ENCODE assay signal across 9 cellular contexts in the genomic region with DNA sequence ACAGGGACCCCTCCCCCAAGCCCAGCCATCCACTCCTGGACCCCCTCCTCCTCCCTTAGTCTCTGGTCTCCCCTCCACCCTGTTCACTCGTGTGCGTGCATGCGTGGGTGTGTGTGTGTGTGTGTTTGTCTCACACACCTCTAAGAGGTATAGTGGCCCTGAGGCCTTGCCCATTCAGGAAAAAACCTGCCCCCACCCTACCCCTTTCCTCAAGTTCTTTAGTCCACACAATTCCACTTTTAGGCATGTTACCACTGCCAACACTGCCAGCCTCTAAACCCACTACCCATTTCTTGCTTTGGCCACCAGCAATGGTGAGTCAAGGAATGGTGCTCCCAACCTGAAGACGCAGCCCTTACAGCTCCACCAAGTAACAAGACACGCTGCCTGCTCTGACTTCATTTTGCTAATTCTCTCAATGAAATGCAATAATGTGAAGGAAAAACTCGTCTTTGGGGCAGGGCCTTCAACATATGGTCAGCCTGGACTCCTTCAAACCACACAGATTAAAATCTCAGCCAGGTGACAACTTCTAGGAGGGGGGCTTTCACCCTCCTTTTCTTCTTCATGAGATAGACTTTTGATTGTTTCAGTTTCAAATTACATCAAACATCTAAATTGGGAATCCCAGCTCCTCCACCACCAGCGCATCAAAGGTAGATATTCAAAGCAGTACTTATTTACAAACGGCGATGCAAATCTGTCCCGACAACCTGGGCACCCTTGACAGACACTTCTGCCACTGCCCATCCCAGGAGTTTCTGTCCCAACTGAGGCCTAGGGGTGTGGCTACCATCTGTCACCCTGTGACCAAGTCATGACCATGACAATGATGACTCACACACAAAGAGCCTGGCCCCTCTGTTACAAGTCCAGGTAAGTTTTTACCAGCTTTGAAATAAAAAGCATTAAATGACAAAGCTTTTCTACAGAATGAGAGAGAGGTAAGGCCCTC. TPM values are rescaled to one million over a fixed set of nuclear protein-coding genes. Genes with fewer than 3 reads are reported as not detected.
A peak's percentile ranks its signal among the peaks of the same experiment; 100 is the strongest.
DNase-seq lines count a peak whose midpoint lies in the region; ATAC-seq and TF ChIP-seq lines count a peak whose summit lies in the region.
"Had no signal": no experiment of that assay in that cellular context is flagged by ENCODE, and none has a peak within 500 bp of the region (broad histone marks: within the 10 kb centered on the region; RNA-seq: fewer than 3 reads in every experiment).

No MANE protein-coding gene starts in this region.

- no peak for TF ChIP-seq POLR2A in prostate gland (IDR thresholded peaks at IDR 0.05)

- intact Hi-C loops in prostate gland (cut with DNase I): no loop called here

- no peaks in the 10 kb centered on the region for H3K9me3 ChIP-seq in prostate gland
- H3K9me3 ChIP-seq: SJSA1 had no signal

- WGBS in prostate gland: 77% methylated on average over 10 of the region's 10 CpGs

- no peaks in the 10 kb centered on the region for H3K36me3 ChIP-seq in prostate gland

- H3K27ac ChIP-seq in prostate gland: no peak overlapping the region
- H3K27ac ChIP-seq: SJSA1 had no signal

- H3K27me3 Mint-ChIP-seq in immature natural killer cell (ENCODE audit: low read depth in 3 of 3): peaks cover 4 to 12% (median 8%) of the 10 kb centered on the region in 3 donors

- H3K27me3 ChIP-seq in prostate gland (replicated peaks; ENCODE audit: insufficient read depth): no peaks in the 10 kb centered on the region
- H3K27me3 ChIP-seq: SJSA1 had no signal

- H3K36me3 Mint-ChIP-seq in immature natural killer cell: peaks cover 0 to 6% (median 0%) of the 10 kb centered on the region in 3 donors

- peak overlapping the region; percentile 53 to 70 (median 61) for H3K4me3 Mint-ChIP-seq in immature natural killer cell

- H3K4me1 Mint-ChIP-seq in immature natural killer cell: peaks cover 98 to 99% of the 10 kb centered on the region in 2 donors

- H3K9me3 Mint-ChIP-seq in immature natural killer cell: no peaks in the 10 kb centered on the region

- H3K4me1 ChIP-seq in prostate gland (replicated peaks): peaks cover 19% of the 10 kb centered on the region

- no peak overlapping the region for H3K4me3 ChIP-seq in prostate gland
- H3K4me3 ChIP-seq: SJSA1 had no signal

- no peak for TF ChIP-seq CTCF in prostate gland (IDR thresholded peaks at IDR 0.05)

- DNase-seq in NCI-H526 (lab: John Stamatoyannopoulos, UW) (peak; percentile 83 to 90), immature natural killer cell (peak; percentile 26 to 39 (median 38)), middle frontal gyrus (ENCODE audit: extremely low spot score, low spot score) (no peak), prostate gland (ENCODE audit: low spot score) (no peak), NCI-H748 (lab: John Stamatoyannopoulos, UW; ENCODE audit: unreplicated experiment) (no peak)

- ATAC-seq in GM18868 (IDR thresholded peaks at IDR 0.05; ENCODE audit: unreplicated experiment) (peak; percentile 49), GM21825 (IDR thresholded peaks at IDR 0.05; ENCODE audit: unreplicated experiment) (peak; percentile 46), SK-N-SH treated with all-trans-retinoic acid at 6 μM for 48 hours (no peak)

- peak overlapping the region; percentile 63 to 91 (median 82) for H3K27ac Mint-ChIP-seq in immature natural killer cell

TF ChIP-seq in SK-N-SH treated with all-trans-retinoic acid at 6 μM for 48 hours, 23 proteins besides CTCF, POLR2A, EP300 and RAD21:
- TF ChIP-seq ZNF8 (CRISPR knock-in tag; IDR thresholded peaks at IDR 0.05): no peak
- no peak for TF ChIP-seq OSR1 (CRISPR knock-in tag; IDR thresholded peaks at IDR 0.05)
- no peak for TF ChIP-seq ESRRG (CRISPR knock-in tag; IDR thresholded peaks at IDR 0.05)
- TF ChIP-seq, protein P1, sequence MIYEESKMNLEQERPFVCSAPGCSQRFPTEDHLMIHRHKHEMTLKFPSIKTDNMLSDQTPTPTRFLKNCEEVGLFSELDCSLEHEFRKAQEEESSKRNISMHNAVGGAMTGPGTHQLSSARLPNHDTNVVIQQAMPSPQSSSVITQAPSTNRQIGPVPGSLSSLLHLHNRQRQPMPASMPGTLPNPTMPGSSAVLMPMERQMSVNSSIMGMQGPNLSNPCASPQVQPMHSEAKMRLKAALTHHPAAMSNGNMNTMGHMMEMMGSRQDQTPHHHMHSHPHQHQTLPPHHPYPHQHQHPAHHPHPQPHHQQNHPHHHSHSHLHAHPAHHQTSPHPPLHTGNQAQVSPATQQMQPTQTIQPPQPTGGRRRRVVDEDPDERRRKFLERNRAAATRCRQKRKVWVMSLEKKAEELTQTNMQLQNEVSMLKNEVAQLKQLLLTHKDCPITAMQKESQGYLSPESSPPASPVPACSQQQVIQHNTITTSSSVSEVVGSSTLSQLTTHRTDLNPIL (CRISPR knock-in tag; IDR thresholded peaks at IDR 0.05; ENCODE audit: low read depth): no peak
- no peak for TF ChIP-seq BACH2 (CRISPR knock-in tag; IDR thresholded peaks at IDR 0.05; ENCODE audit: borderline replicate concordance)
- TF ChIP-seq GLIS3 (CRISPR knock-in tag; IDR thresholded peaks at IDR 0.05): no peak
- TF ChIP-seq, protein P2, sequence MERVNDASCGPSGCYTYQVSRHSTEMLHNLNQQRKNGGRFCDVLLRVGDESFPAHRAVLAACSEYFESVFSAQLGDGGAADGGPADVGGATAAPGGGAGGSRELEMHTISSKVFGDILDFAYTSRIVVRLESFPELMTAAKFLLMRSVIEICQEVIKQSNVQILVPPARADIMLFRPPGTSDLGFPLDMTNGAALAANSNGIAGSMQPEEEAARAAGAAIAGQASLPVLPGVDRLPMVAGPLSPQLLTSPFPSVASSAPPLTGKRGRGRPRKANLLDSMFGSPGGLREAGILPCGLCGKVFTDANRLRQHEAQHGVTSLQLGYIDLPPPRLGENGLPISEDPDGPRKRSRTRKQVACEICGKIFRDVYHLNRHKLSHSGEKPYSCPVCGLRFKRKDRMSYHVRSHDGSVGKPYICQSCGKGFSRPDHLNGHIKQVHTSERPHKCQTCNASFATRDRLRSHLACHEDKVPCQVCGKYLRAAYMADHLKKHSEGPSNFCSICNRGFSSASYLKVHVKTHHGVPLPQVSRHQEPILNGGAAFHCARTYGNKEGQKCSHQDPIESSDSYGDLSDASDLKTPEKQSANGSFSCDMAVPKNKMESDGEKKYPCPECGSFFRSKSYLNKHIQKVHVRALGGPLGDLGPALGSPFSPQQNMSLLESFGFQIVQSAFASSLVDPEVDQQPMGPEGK (CRISPR knock-in tag; IDR thresholded peaks at IDR 0.05; ENCODE audit: borderline replicate concordance): no peak
- TF ChIP-seq CSDC2 (CRISPR knock-in tag; IDR thresholded peaks at IDR 0.05): no peak
- TF ChIP-seq ARNTL (CRISPR knock-in tag; IDR thresholded peaks at IDR 0.05; ENCODE audit: borderline replicate concordance, low read depth): no peak
- no peak for TF ChIP-seq RARB (CRISPR knock-in tag; IDR thresholded peaks at IDR 0.05)

RNA-seq across cellular contexts. Expression of a gene that starts 29.8 kb away (rescaled TPM):
- 10 to 100 TPM; 19.8 to 30.1 (median 21.1) TPM for polyA plus RNA-seq in immature natural killer cell
- 10 to 100 TPM; 45.0 to 94.4 TPM for total RNA-seq in prostate gland

Comparison
In these comparisons a context has a peak if more than half of its experiments do, and no peak if none do; other contexts are left out.
1. DNase-seq: peak in NCI-H526 (2 of 2) and immature natural killer cell (3 of 3); none in middle frontal gyrus (single experiment), prostate gland (single experiment) and NCI-H748 (single experiment).